8 cellular contexts compared by ENCODE assay signal in the genomic region with DNA sequence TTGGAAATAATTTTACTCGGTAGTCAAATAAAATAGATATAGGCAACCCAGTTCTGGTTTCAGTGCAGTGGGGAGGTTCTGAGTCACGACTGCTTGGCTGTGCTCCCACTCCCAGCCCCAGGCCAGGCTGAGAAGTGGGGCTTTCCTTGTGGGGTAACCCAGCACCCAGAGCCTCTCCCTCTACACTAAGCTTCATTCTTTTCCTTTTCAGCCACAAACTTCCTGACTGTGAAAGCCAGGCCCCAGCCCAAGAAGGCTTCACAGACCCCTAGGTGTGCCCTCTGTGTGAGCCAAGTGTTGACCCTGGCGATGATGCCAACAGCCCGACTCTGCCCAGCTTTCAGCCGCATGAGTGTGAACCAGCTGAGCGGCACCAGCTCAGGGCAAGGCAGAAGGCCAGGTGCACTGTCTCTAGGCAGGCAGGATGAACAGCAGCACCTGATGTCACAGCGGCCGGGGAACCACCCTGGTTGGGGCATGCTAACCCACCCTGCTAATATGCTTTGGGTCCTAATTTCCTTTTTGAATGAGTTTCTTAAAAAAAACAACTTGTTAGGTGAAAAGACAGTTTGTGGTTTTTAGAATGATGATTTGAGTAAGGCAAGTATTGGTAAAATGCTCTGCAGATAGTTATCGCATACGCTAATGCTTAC. TPM values are rescaled to one million over a fixed set of nuclear protein-coding genes. Genes with fewer than 3 reads are reported as not detected.
DNase-seq lines count a peak whose midpoint lies in the region; ATAC-seq and TF ChIP-seq lines count a peak whose summit lies in the region.

No MANE protein-coding gene starts in this region.

- no peaks in the 10 kb centered on the region for H3K36me3 ChIP-seq in A673 (ENCODE audit: insufficient read depth, low read length, poor library complexity, severe bottlenecking)
- H3K36me3 ChIP-seq in stomach smooth muscle (ENCODE audit: control insufficient read depth in 2 of 2, insufficient read depth in 2 of 2, low read length in 2 of 2) = no peaks in the 10 kb centered on the region

- H3K9me3 ChIP-seq in A673 (ENCODE audit: low read depth, low read length, poor library complexity, severe bottlenecking) (no peaks in the 10 kb centered on the region), stomach smooth muscle (ENCODE audit: control insufficient read depth in 2 of 2, low read length in 2 of 2) (no peaks in the 10 kb centered on the region)

- peaks cover 52% of the 10 kb centered on the region for H3K4me1 ChIP-seq in A673 (ENCODE audit: insufficient read depth, low read length, poor library complexity, severe bottlenecking)
- peaks cover 53% of the 10 kb centered on the region for H3K4me1 ChIP-seq in stomach smooth muscle (ENCODE audit: control insufficient read depth, insufficient read depth, low read length)

- peaks cover 41% of the 10 kb centered on the region for H3K4me1 Mint-ChIP-seq in MCF 10A (ENCODE audit: insufficient read depth, unreplicated experiment)

- POLR2A ChIA-PET in A673 (lab: Charles Lee; ENCODE audit: low non-redundant PET) (interaction anchor here (0.7 kb wide), 1 partner anchor 43 kb away, joined by 3 read pairs; no protein-coding TSS in a partner anchor), MCF 10A (lab: Yijun Ruan, JAX) (interaction anchor here (0.6 to 8.7 kb wide), 11 partner anchors 10 to 1151 kb away, joined by 3 to 167 read pairs (median 4); partner anchors contain the start of genes CTDSP2 and STAT6)

- H3K27ac ChIP-seq in A673 (ENCODE audit: low read depth, low read length, poor library complexity, severe bottlenecking) (peak overlapping the region; percentile 64), stomach smooth muscle (ENCODE audit: low read length) (peak overlapping the region; percentile 100)

- H3K27me3 Mint-ChIP-seq in MCF 10A (ENCODE audit: insufficient read depth, unreplicated experiment) = no peaks in the 10 kb centered on the region

- TF ChIP-seq CTCF in A673 (conservative IDR thresholded peaks at IDR 0.05; ENCODE audit: low read depth, low read length) (no peak), MCF 10A (IDR thresholded peaks at IDR 0.05; ENCODE audit: unreplicated experiment) (no peak)

- peak overlapping the region; percentile 2 for H3K27ac Mint-ChIP-seq in MCF 10A (ENCODE audit: low read depth, unreplicated experiment)

- BruUV-seq in A673 (replicated peaks; lab: Mats Ljungman, UMichigan) = no TSS peak
- no TSS peak for BruUV-seq in MCF 10A (replicated peaks; lab: Mats Ljungman, UMichigan)

- peak overlapping the region; percentile 25 for H3K4me3 Mint-ChIP-seq in MCF 10A (ENCODE audit: unreplicated experiment)

- ATAC-seq in GM19351 (IDR thresholded peaks at IDR 0.05; ENCODE audit: unreplicated experiment) (peak; percentile 86), HG03442 (IDR thresholded peaks at IDR 0.05; ENCODE audit: unreplicated experiment) (peak; percentile 84)

- no peak for DNase-seq in A673 (ENCODE audit: low spot score)
- DNase-seq in activated CD4-positive, CD25-positive, alpha-beta regulatory T cell (lab: John Stamatoyannopoulos, UW) = peak; percentile 43 to 56 (median 50)
- peak; percentile 82 for DNase-seq in MCF 10A (ENCODE audit: unreplicated experiment)
- peak; percentile 53 for DNase-seq in myocyte (ENCODE audit: low read depth)
- no peak for DNase-seq in NCI-H446 treated with DMSO at 0.1 percent for 48 hours (lab: John Stamatoyannopoulos, UW)

- peaks cover 6% of the 10 kb centered on the region for H3K36me3 Mint-ChIP-seq in MCF 10A (ENCODE audit: insufficient read depth, unreplicated experiment)

- intact Hi-C loops in A673 (cut with micrococcal nuclease; ENCODE audit: unreplicated experiment) = no loop called here
- intact Hi-C loops in MCF 10A (cut with micrococcal nuclease) = no loop called here

- H3K4me3 ChIP-seq in A673 (ENCODE audit: low read depth, low read length, poor library complexity, severe bottlenecking) = no peak overlapping the region
- peak overlapping the region in 1 of 2 donors; percentile 40 for H3K4me3 ChIP-seq in stomach smooth muscle (ENCODE audit: low read length in 2 of 2)

- peak overlapping the region; percentile 55 to 58 for H3K9ac ChIP-seq in stomach smooth muscle (ENCODE audit: low read length in 2 of 2)

- CTCF ChIA-PET in A673 (lab: Charles Lee) (interaction anchor here (0.8 kb wide), 1 partner anchor 62 kb away, joined by 3 read pairs; no protein-coding TSS in a partner anchor), MCF 10A (lab: Yijun Ruan, JAX) (interaction anchor here (0.6 to 8.0 kb wide), 10 partner anchors 10 to 117 kb away, joined by 3 to 89 read pairs (median 4); partner anchors contain the start of genes CTDSP2 and TSFM)

- no peaks in the 10 kb centered on the region for H3K9me3 Mint-ChIP-seq in MCF 10A (ENCODE audit: unreplicated experiment)

- H3K27me3 ChIP-seq in A673 (replicated peaks; ENCODE audit: insufficient read depth, low read depth, low read length, poor library complexity) (no peaks in the 10 kb centered on the region), stomach smooth muscle (ENCODE audit: control insufficient read depth in 1 of 2, insufficient read depth in 2 of 2, low read length in 2 of 2) (no peaks in the 10 kb centered on the region)

RNA-seq across cellular contexts. Expression of gene ATP23, which starts 42.2 kb away (rescaled TPM):
- total RNA-seq in A673 (2021) (7.7 and 13.6 TPM in 2 replicates), MCF 10A (2022) (1.9 and 3.0 TPM in 2 replicates), myocyte (4.1 and 7.0 TPM in 2 replicates)
- 3.4 TPM for polyA plus RNA-seq in myocyte (2012)

RNA-seq across cellular contexts. Expression of gene CTDSP2, which starts 52.6 kb away (rescaled TPM):
- total RNA-seq in A673 (2021) = 115 and 132 TPM in 2 replicates
- total RNA-seq in MCF 10A (2022) = 73.4 and 76.5 TPM in 2 replicates
- total RNA-seq in myocyte = 37.9 and 43.4 TPM in 2 replicates
- 72.8 TPM for polyA plus RNA-seq in myocyte (2012)

Comparison
In these comparisons a context has a peak if more than half of its experiments do, and no peak if none do; other contexts are left out.
1. DNase-seq: peak in activated CD4-positive, CD25-positive, alpha-beta regulatory T cell (4 of 4), MCF 10A (single experiment) and myocyte (single experiment); none in A673 (single experiment) and NCI-H446 treated with DMSO at 0.1 percent for 48 hours (single experiment).